In genomic region chr3:185717627-185718330, GRCh38 we compare ENCODE assay signal across 1 cellular context.
TF ChIP-seq lines count a peak whose summit lies in the region.

No MANE protein-coding gene starts in this region.

TF ChIP-seq in HCT116, 20 proteins besides CTCF, POLR2A, EP300 and RAD21 (continued from another document):
- TF ChIP-seq ZBTB33 (IDR thresholded peaks at IDR 0.05; ENCODE audit: extremely low read depth, insufficient replicate concordance, low read length) = no peak
- TF ChIP-seq ATF3 (IDR thresholded peaks at IDR 0.05) = no peak
- TF ChIP-seq CBX3 (IDR thresholded peaks at IDR 0.05; ENCODE audit: low read depth) = no peak
